ENCODE assay signal across 9 cellular contexts in genomic region chr9:110742741-110743371, GRCh38.
A peak's percentile ranks its signal among the peaks of the same experiment; 100 is the strongest.
DNase-seq lines count a peak whose midpoint lies in the region; ATAC-seq and TF ChIP-seq lines count a peak whose summit lies in the region.
"Had no signal": no experiment of that assay in that cellular context is flagged by ENCODE, and none has a peak within 500 bp of the region (broad histone marks: within the 10 kb centered on the region; RNA-seq: fewer than 3 reads in every experiment).

No MANE protein-coding gene starts in this region.

- intact Hi-C loops in left lung (cut with DNase I): no loop called here

- no peaks in the 10 kb centered on the region for H3K27me3 Mint-ChIP-seq in chondrocyte (ENCODE audit: low read depth)
- H3K27me3 Mint-ChIP-seq in T-helper 2 cell treated with Interferon-gamma antibody and Interleukin-4, amounts not matched to agents 5 μg/mL and 100 μg/mL, for 36 hours (ENCODE audit: low read depth): no peaks in the 10 kb centered on the region
- H3K27me3 Mint-ChIP-seq: activated naive CD8-positive, alpha-beta T cell treated with anti-CD3 and anti-CD28 coated beads, Interleukin-2, amount 10 ng/mL, durations not matched to agents 7 days and 5 days had no signal

- H3K9me3 ChIP-seq in left lung (no peaks in the 10 kb centered on the region), thymus (ENCODE audit: control insufficient read depth) (no peaks in the 10 kb centered on the region)

- no peak overlapping the region for H3K4me3 ChIP-seq in left lung
- H3K4me3 ChIP-seq in thymus (ENCODE audit: low read length): no peak overlapping the region

- peak overlapping the region; percentile 94 for H3K27ac Mint-ChIP-seq in chondrocyte (ENCODE audit: unreplicated experiment)
- no peak overlapping the region for H3K27ac Mint-ChIP-seq in T-helper 2 cell treated with Interferon-gamma antibody and Interleukin-4, amounts not matched to agents 5 μg/mL and 100 μg/mL, for 36 hours
- H3K27ac Mint-ChIP-seq: activated naive CD8-positive, alpha-beta T cell treated with anti-CD3 and anti-CD28 coated beads, Interleukin-2, amount 10 ng/mL, durations not matched to agents 7 days and 5 days had no signal

- peaks cover 46% of the 10 kb centered on the region for H3K4me1 Mint-ChIP-seq in chondrocyte (ENCODE audit: low read depth)
- H3K4me1 Mint-ChIP-seq in T-helper 2 cell treated with Interferon-gamma antibody and Interleukin-4, amounts not matched to agents 5 μg/mL and 100 μg/mL, for 36 hours (ENCODE audit: low read depth): no peaks in the 10 kb centered on the region
- H3K4me1 Mint-ChIP-seq: activated naive CD8-positive, alpha-beta T cell treated with anti-CD3 and anti-CD28 coated beads, Interleukin-2, amount 10 ng/mL, durations not matched to agents 7 days and 5 days had no signal

- no peak for TF ChIP-seq CTCF in chondrocyte (IDR thresholded peaks at IDR 0.05)
- no peak for TF ChIP-seq CTCF in left lung (IDR thresholded peaks at IDR 0.05)

- H3K36me3 Mint-ChIP-seq in chondrocyte (ENCODE audit: low read depth): no peaks in the 10 kb centered on the region
- no peaks in the 10 kb centered on the region for H3K36me3 Mint-ChIP-seq in T-helper 2 cell treated with Interferon-gamma antibody and Interleukin-4, amounts not matched to agents 5 μg/mL and 100 μg/mL, for 36 hours (ENCODE audit: low read depth)
- H3K36me3 Mint-ChIP-seq: activated naive CD8-positive, alpha-beta T cell treated with anti-CD3 and anti-CD28 coated beads, Interleukin-2, amount 10 ng/mL, durations not matched to agents 7 days and 5 days had no signal

- H3K4me1 ChIP-seq in left lung (peaks cover 8% of the 10 kb centered on the region in 2 donors), thymus (ENCODE audit: control insufficient read depth, insufficient read depth, low read length) (no peaks in the 10 kb centered on the region)

- DNase-seq in NCI-H128 (lab: John Stamatoyannopoulos, UW; ENCODE audit: unreplicated experiment): peak; percentile 33
- DNase-seq in chondrocyte (ENCODE audit: low spot score): no peak
- DNase-seq in left lung: no peak
- DNase-seq in stimulated activated CD4-positive, alpha-beta T cell treated with anti-CD3 and anti-CD28 coated beads, Interleukin-2, amount 100 ng/mL, for 24 hours: no peak
- DNase-seq in T-helper 2 cell treated with Interferon-gamma antibody and Interleukin-4, amounts not matched to agents 5 μg/mL and 100 μg/mL, for 36 hours (ENCODE audit: low spot score): no peak
- DNase-seq: activated naive CD8-positive, alpha-beta T cell treated with anti-CD3 and anti-CD28 coated beads, Interleukin-2, amount 10 ng/mL, durations not matched to agents 7 days and 5 days had no signal

- peak overlapping the region; percentile 38 for H3K4me3 Mint-ChIP-seq in chondrocyte (ENCODE audit: unreplicated experiment)
- no peak overlapping the region for H3K4me3 Mint-ChIP-seq in T-helper 2 cell treated with Interferon-gamma antibody and Interleukin-4, amounts not matched to agents 5 μg/mL and 100 μg/mL, for 36 hours
- H3K4me3 Mint-ChIP-seq: activated naive CD8-positive, alpha-beta T cell treated with anti-CD3 and anti-CD28 coated beads, Interleukin-2, amount 10 ng/mL, durations not matched to agents 7 days and 5 days had no signal

- whole genome bisulfite sequencing in thymus: 92% methylated on average over 8 of the region's 8 CpGs

- no peaks in the 10 kb centered on the region for H3K9me3 Mint-ChIP-seq in chondrocyte (ENCODE audit: low read depth)
- no peaks in the 10 kb centered on the region for H3K9me3 Mint-ChIP-seq in T-helper 2 cell treated with Interferon-gamma antibody and Interleukin-4, amounts not matched to agents 5 μg/mL and 100 μg/mL, for 36 hours

- H3K36me3 ChIP-seq in left lung (no peaks in the 10 kb centered on the region), thymus (ENCODE audit: control insufficient read depth, insufficient read depth) (no peaks in the 10 kb centered on the region)

- H3K27me3 ChIP-seq in left lung: no peaks in the 10 kb centered on the region
- H3K27me3 ChIP-seq in thymus (ENCODE audit: control insufficient read depth, insufficient read depth): no peaks in the 10 kb centered on the region

- ATAC-seq in left lung (no peak), HG03175 (IDR thresholded peaks at IDR 0.05; ENCODE audit: unreplicated experiment) (no peak), HG03520 (IDR thresholded peaks at IDR 0.05; ENCODE audit: unreplicated experiment) (no peak)

- H3K27ac ChIP-seq in left lung (peak overlapping the region; percentile 40 to 48), thymus (ENCODE audit: low read depth) (peak overlapping the region; percentile 27)
